ENCODE assay signal across 1 cellular context in genomic region chr11:116853461-116854073, GRCh38.
TF ChIP-seq lines count a peak whose summit lies in the region.

No MANE protein-coding gene starts in this region.

TF ChIP-seq in GM12878, 131 proteins besides CTCF, POLR2A, EP300 and RAD21 (continued from another document and continues in another):
- TF ChIP-seq ZNF687 (IDR thresholded peaks at IDR 0.05) (peak; percentile 61), NBN (IDR thresholded peaks at IDR 0.05) (peak; percentile 70; the same call in 1 of the 2 replicates), HDAC6 (IDR thresholded peaks at IDR 0.05; ENCODE audit: unreplicated experiment) (no peak), RCOR1 (conservative IDR thresholded peaks at IDR 0.05; ENCODE audit: low read depth, low read length) (no peak), POU2F2 (IDR thresholded peaks at IDR 0.05; ENCODE audit: borderline replicate concordance, low read depth, low read length) (peak; percentile 45; the same call in 1 of the 3 replicates), MAX (IDR thresholded peaks at IDR 0.05; ENCODE audit: low read depth, low read length) (no peak), RUNX3 (IDR thresholded peaks at IDR 0.05; ENCODE audit: low read length) (peak; percentile 97), ZBED1 (IDR thresholded peaks at IDR 0.05; ENCODE audit: borderline replicate concordance) (no peak), BMI1 (IDR thresholded peaks at IDR 0.05; ENCODE audit: borderline replicate concordance) (no peak), EZH2 (IDR thresholded peaks at IDR 0.05; ENCODE audit: borderline replicate concordance, control insufficient read depth, low read depth, low read length) (no peak), REST (IDR thresholded peaks at IDR 0.05; ENCODE audit: low read depth, low read length) (no peak), TARDBP (IDR thresholded peaks at IDR 0.05; ENCODE audit: borderline replicate concordance) (no peak), SMAD5 (IDR thresholded peaks at IDR 0.05; ENCODE audit: low read depth) (no peak; the same call in 1 of the 2 replicates), IRF4 (IDR thresholded peaks at IDR 0.05; ENCODE audit: low read depth, low read length) (no peak), STAT3 (IDR thresholded peaks at IDR 0.05; ENCODE audit: low read depth, low read length) (0 out of 2 replicates have a peak, but pooled peaks have one; percentile 34), IKZF1 (conservative IDR thresholded peaks at IDR 0.05) (peak; percentile 46), YBX1 (IDR thresholded peaks at IDR 0.05) (no peak), RFX5 (IDR thresholded peaks at IDR 0.05; ENCODE audit: low read depth, low read length) (no peak), MYC (IDR thresholded peaks at IDR 0.05; ENCODE audit: insufficient read depth, insufficient read length, insufficient replicate concordance, low read length, severe bottlenecking) (no peak), ZZZ3 (IDR thresholded peaks at IDR 0.05; ENCODE audit: control insufficient read depth, insufficient read length, low read depth) (no peak), CHD1 (IDR thresholded peaks at IDR 0.05; ENCODE audit: low read depth, low read length) (no peak), CEBPB (IDR thresholded peaks at IDR 0.05; ENCODE audit: borderline replicate concordance in 1 of 2, low read depth in 2 of 2, low read length in 2 of 2) (no peak), PRDM15 (CRISPR knock-in tag; IDR thresholded peaks at IDR 0.05) (no peak), ZNF274 (IDR thresholded peaks at IDR 0.05; ENCODE audit: insufficient read depth, insufficient read length) (no peak), WRNIP1 (IDR thresholded peaks at IDR 0.05; ENCODE audit: borderline replicate concordance, low read depth, low read length) (no peak), CHD2 (IDR thresholded peaks at IDR 0.05; ENCODE audit: borderline replicate concordance, low read depth, low read length) (no peak), SPI1 (IDR thresholded peaks at IDR 0.05; ENCODE audit: borderline replicate concordance, insufficient read depth, low read depth, low read length) (peak; percentile 73; the same call in 1 of the 2 replicates), PBX3 (IDR thresholded peaks at IDR 0.05; ENCODE audit: insufficient replicate concordance, low read depth, low read length) (no peak), TCF7 (IDR thresholded peaks at IDR 0.05; ENCODE audit: borderline replicate concordance) (no peak), TBL1XR1 (IDR thresholded peaks at IDR 0.05; ENCODE audit: low read depth, low read length) (0 out of 2 replicates have a peak, but pooled peaks have one; percentile 26), ZNF217 (IDR thresholded peaks at IDR 0.05) (no peak), ZNF384 (IDR thresholded peaks at IDR 0.05; ENCODE audit: borderline replicate concordance, low read depth, low read length) (no peak), FOXM1 (IDR thresholded peaks at IDR 0.05; ENCODE audit: low read depth, low read length) (no peak; the same call in 1 of the 2 replicates), ZBTB33 (IDR thresholded peaks at IDR 0.05) (no peak)
- TF ChIP-seq, protein P1, sequence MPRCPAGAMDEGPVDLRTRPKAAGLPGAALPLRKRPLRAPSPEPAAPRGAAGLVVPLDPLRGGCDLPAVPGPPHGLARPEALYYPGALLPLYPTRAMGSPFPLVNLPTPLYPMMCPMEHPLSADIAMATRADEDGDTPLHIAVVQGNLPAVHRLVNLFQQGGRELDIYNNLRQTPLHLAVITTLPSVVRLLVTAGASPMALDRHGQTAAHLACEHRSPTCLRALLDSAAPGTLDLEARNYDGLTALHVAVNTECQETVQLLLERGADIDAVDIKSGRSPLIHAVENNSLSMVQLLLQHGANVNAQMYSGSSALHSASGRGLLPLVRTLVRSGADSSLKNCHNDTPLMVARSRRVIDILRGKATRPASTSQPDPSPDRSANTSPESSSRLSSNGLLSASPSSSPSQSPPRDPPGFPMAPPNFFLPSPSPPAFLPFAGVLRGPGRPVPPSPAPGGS (IDR thresholded peaks at IDR 0.05; ENCODE audit: borderline replicate concordance, insufficient read depth, low read depth, low read length, poor library complexity, severe bottlenecking), result peak; percentile 61
- TF ChIP-seq, protein P2, sequence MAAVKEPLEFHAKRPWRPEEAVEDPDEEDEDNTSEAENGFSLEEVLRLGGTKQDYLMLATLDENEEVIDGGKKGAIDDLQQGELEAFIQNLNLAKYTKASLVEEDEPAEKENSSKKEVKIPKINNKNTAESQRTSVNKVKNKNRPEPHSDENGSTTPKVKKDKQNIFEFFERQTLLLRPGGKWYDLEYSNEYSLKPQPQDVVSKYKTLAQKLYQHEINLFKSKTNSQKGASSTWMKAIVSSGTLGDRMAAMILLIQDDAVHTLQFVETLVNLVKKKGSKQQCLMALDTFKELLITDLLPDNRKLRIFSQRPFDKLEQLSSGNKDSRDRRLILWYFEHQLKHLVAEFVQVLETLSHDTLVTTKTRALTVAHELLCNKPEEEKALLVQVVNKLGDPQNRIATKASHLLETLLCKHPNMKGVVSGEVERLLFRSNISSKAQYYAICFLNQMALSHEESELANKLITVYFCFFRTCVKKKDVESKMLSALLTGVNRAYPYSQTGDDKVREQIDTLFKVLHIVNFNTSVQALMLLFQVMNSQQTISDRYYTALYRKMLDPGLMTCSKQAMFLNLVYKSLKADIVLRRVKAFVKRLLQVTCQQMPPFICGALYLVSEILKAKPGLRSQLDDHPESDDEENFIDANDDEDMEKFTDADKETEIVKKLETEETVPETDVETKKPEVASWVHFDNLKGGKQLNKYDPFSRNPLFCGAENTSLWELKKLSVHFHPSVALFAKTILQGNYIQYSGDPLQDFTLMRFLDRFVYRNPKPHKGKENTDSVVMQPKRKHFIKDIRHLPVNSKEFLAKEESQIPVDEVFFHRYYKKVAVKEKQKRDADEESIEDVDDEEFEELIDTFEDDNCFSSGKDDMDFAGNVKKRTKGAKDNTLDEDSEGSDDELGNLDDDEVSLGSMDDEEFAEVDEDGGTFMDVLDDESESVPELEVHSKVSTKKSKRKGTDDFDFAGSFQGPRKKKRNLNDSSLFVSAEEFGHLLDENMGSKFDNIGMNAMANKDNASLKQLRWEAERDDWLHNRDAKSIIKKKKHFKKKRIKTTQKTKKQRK (IDR thresholded peaks at IDR 0.05; ENCODE audit: low read depth, low read length), result no peak
